ENCODE assay signal across 9 cellular contexts in genomic region chr22:20919718-20920117, GRCh38. TPM values are rescaled to one million over a fixed set of nuclear protein-coding genes. Genes with fewer than 3 reads are reported as not detected.
DNase-seq lines count a peak whose midpoint lies in the region; ATAC-seq and TF ChIP-seq lines count a peak whose summit lies in the region.
"Had no signal": no experiment of that assay in that cellular context is flagged by ENCODE, and none has a peak within 500 bp of the region (broad histone marks: within the 10 kb centered on the region; RNA-seq: fewer than 3 reads in every experiment).

No MANE protein-coding gene starts in this region.

- no peak for ATAC-seq in GM21737 (IDR thresholded peaks at IDR 0.05; ENCODE audit: unreplicated experiment)

- H3K9ac ChIP-seq in BLaER1 (peak overlapping the region; percentile 97), Loucy (ENCODE audit: low read depth, low read length, poor library complexity, severe bottlenecking) (peak overlapping the region; percentile 94)

- peak overlapping the region; percentile 95 for H3K4me3 ChIP-seq in BLaER1
- H3K4me3 ChIP-seq in Loucy (ENCODE audit: low read length, poor library complexity, severe bottlenecking) = peak overlapping the region; percentile 98

- H2AFZ ChIP-seq in Loucy (ENCODE audit: low read length) = no peak overlapping the region

- H3K9me3 ChIP-seq in BLaER1 (no peaks in the 10 kb centered on the region), Loucy (ENCODE audit: insufficient read depth, low read depth, low read length) (no peaks in the 10 kb centered on the region)

- H4K20me1 ChIP-seq in BLaER1 (peaks cover 72% of the 10 kb centered on the region), Loucy (ENCODE audit: insufficient read depth, low read length, poor library complexity, severe bottlenecking) (peaks cover 70% of the 10 kb centered on the region)

- H3K79me2 ChIP-seq in Loucy (ENCODE audit: insufficient read depth, low read length) = peaks cover 75% of the 10 kb centered on the region

- peak overlapping the region; percentile 47; the same call in 1 of the 2 replicates for H3K27ac ChIP-seq in BLaER1

- H3K27me3 ChIP-seq in BLaER1 (no peaks in the 10 kb centered on the region), Loucy (ENCODE audit: insufficient read depth, low read length, poor library complexity, severe bottlenecking) (peaks cover 8% of the 10 kb centered on the region)

- H3K4me3 Mint-ChIP-seq in nephron = peak overlapping the region; percentile 86 to 99 (median 99)

- H3K4me2 ChIP-seq in BLaER1 (peak overlapping the region; percentile 89), Loucy (ENCODE audit: low read depth, low read length, poor library complexity, severe bottlenecking) (peak overlapping the region; percentile 98)

- no peaks in the 10 kb centered on the region for H3K9me3 Mint-ChIP-seq in nephron

- H3K36me3 Mint-ChIP-seq in nephron (ENCODE audit: low read depth) = peaks cover 18% of the 10 kb centered on the region

- H3K36me3 ChIP-seq in BLaER1 = peaks cover 26% of the 10 kb centered on the region
- peaks cover 6% of the 10 kb centered on the region; the same call in 1 of the 2 replicates for H3K36me3 ChIP-seq in Loucy (ENCODE audit: insufficient read depth, low read length)

- no peaks in the 10 kb centered on the region for H3K9me2 ChIP-seq in Loucy (replicated peaks; ENCODE audit: low read depth, low read length)

- peaks cover 37% of the 10 kb centered on the region for H3K4me1 Mint-ChIP-seq in nephron

- DNase-seq in dermis blood vessel endothelial cell (peak; percentile 19), DMS153 treated with DMSO at 0.1 percent for 48 hours (lab: John Stamatoyannopoulos, UW; ENCODE audit: unreplicated experiment) (no peak), NCI-H2227 treated with DMSO at 0.1 percent for 48 hours (lab: John Stamatoyannopoulos, UW) (no peak), T1000 (lab: John Stamatoyannopoulos, UW) (no peak)
- DNase-seq: head of caudate nucleus had no signal

- no peaks in the 10 kb centered on the region for H3F3A ChIP-seq in Loucy (ENCODE audit: low read depth)

- peak overlapping the region; percentile 24 to 82 (median 41) for H3K27ac Mint-ChIP-seq in nephron

- H3K4me1 ChIP-seq in BLaER1 (peaks cover 50% of the 10 kb centered on the region), Loucy (ENCODE audit: insufficient read depth, low read length, poor library complexity, severe bottlenecking) (peaks cover 37% of the 10 kb centered on the region)

- TF ChIP-seq CTCF in Loucy (conservative IDR thresholded peaks at IDR 0.05; ENCODE audit: low read length) = no peak
- TF ChIP-seq CTCF in nephron (IDR thresholded peaks at IDR 0.05; ENCODE audit: unreplicated experiment in 3 of 3) = no peak

- H3K27me3 Mint-ChIP-seq in nephron (ENCODE audit: low read depth) = no peaks in the 10 kb centered on the region

RNA-seq across cellular contexts. Expression of gene CRKL, which starts 2.5 kb away (rescaled TPM):
- total RNA-seq in dermis blood vessel endothelial cell = 50.2 and 54.4 TPM in 2 replicates

RNA-seq across cellular contexts. Expression of gene AIFM3, which starts 47.3 kb away (rescaled TPM):
- 0.05 and 0.17 TPM in 2 replicates for total RNA-seq in dermis blood vessel endothelial cell
